15 cellular contexts compared by ENCODE assay signal in the genomic region with DNA sequence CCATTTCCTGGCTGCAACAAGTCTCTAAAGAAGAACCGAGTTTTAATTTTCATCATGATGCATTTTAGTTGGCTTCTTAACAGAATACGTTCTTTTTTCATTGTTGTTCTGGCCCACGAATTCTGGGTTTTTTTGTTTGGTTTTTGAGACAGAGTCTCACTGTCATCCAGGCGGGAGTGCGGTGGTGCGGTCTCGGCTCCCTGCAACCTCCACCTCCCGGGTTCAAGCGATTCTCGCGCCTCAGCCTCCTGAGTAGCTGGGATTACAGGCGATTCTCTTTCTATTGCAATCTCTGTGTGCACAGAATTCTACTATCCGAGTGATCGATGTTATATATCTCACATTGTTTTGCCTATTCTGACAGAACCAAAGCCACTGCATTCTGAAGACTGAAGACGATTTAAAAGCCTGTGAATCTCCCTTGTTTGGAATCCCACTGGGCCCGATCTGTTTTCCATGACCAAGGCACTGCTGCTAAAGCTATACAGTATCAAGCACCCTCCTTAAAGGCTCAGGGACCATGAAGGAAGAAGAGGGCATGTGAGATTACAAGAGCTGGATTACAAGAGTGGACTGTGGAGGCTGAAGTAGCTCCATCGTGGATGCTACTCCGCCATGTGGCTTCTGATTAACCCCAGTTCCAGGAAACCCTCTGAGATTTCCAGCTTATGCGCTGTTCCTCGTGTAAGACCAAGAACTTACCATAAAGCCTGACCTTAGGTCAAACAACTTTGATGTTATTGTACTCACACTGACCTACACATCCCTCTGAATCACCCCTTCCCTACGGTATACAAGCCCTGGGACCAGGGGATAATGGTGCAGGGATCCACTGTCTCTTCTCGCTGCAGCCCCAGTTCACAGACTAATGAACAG. TPM values are rescaled to one million over a fixed set of nuclear protein-coding genes. Genes with fewer than 3 reads are reported as not detected.
A peak's percentile ranks its signal among the peaks of the same experiment; 100 is the strongest.
DNase-seq lines count a peak whose midpoint lies in the region; ATAC-seq, FAIRE-seq and TF ChIP-seq lines count a peak whose summit lies in the region.
"Had no signal": no experiment of that assay in that cellular context is flagged by ENCODE, and none has a peak within 500 bp of the region (broad histone marks: within the 10 kb centered on the region; RNA-seq: fewer than 3 reads in every experiment).

No MANE protein-coding gene starts in this region.

- no peak for ATAC-seq in HepG2
- ATAC-seq in GM18861 (IDR thresholded peaks at IDR 0.05; ENCODE audit: unreplicated experiment) = no peak

- 87% methylated on average over 22 of the region's 22 CpGs for WGBS in HepG2 (ENCODE audit: low lambda C conversion rate)
- WGBS in testis, 2 donors = 86 to 93% methylated on average over 21 to 22 of the region's 22 CpGs

- CTCF ChIA-PET in HepG2 (lab: Yijun Ruan, JAX; ENCODE audit: low intra/inter-chr PET ratio, low total read pairs) = no interaction called here

- peaks cover 5% of the 10 kb centered on the region for H3K79me2 ChIP-seq in HepG2 (ENCODE audit: insufficient read depth, low read length)

- peaks cover 2% of the 10 kb centered on the region for H3K27me3 Mint-ChIP-seq in activated T-helper 1 cell treated with anti-CD3 and anti-CD28 coated beads, Interleukin-12 subunit alpha, Interleukin-12 subunit beta, Interleukin-2, Interleukin-4 antibody, amounts not matched to agents 30 ng/mL and 10 ng/mL and 1 ng/mL, durations not matched to agents 14 hours and 24 hours and 36 hours (ENCODE audit: insufficient read depth)
- H3K27me3 Mint-ChIP-seq: CD8-positive, alpha-beta memory T cell had no signal

- no peak overlapping the region for H3K4me3 Mint-ChIP-seq in activated T-helper 1 cell treated with anti-CD3 and anti-CD28 coated beads, Interleukin-12 subunit alpha, Interleukin-12 subunit beta, Interleukin-2, Interleukin-4 antibody, amounts not matched to agents 30 ng/mL and 10 ng/mL and 1 ng/mL, durations not matched to agents 14 hours and 24 hours and 36 hours

- no peaks in the 10 kb centered on the region for H3K9me3 Mint-ChIP-seq in activated T-helper 1 cell treated with anti-CD3 and anti-CD28 coated beads, Interleukin-12 subunit alpha, Interleukin-12 subunit beta, Interleukin-2, Interleukin-4 antibody, amounts not matched to agents 30 ng/mL and 10 ng/mL and 1 ng/mL, durations not matched to agents 14 hours and 24 hours and 36 hours
- H3K9me3 Mint-ChIP-seq: CD8-positive, alpha-beta memory T cell had no signal

- peak; percentile 43 for DNase-seq in MV-4-11 (lab: John Stamatoyannopoulos, UW)
- DNase-seq in amniotic epithelial cell (ENCODE audit: low read depth) = peak; percentile 34
- no peak for DNase-seq in HepG2 (ENCODE audit: low spot score)
- peak; percentile 8 for DNase-seq in testis
- no peak for DNase-seq in GOT3 (lab: John Stamatoyannopoulos, UW)
- no peak for DNase-seq in activated T-helper 1 cell treated with anti-CD3 and anti-CD28 coated beads, Interleukin-12 subunit alpha, Interleukin-12 subunit beta, Interleukin-2, Interleukin-4 antibody, amounts not matched to agents 30 ng/mL and 10 ng/mL and 1 ng/mL, durations not matched to agents 14 hours and 24 hours and 36 hours (ENCODE audit: low spot score)
- DNase-seq: BE2C; CD8-positive, alpha-beta memory T cell; Kasumi-1; NCI-H2029; NCI-H510A treated with DMSO at 0.1 percent for 48 hours; SHP77 treated with DMSO at 0.1 percent for 48 hours had no signal

- in situ Hi-C loops in HepG2 (cut with HindIII; ENCODE audit: extremely low pct_ligation_motif_present, low pct_unique_long_range_greater_than_20kb) = no loop called here

- no peak for FAIRE-seq in HepG2 (lab: Jason Lieb, UNC)
- FAIRE-seq: GM18507, H54 had no signal

- no peak overlapping the region for H3K9ac ChIP-seq in HepG2 (ENCODE audit: insufficient read depth, low read depth, low read length)

- TF ChIP-seq POLR2A in HepG2 (IDR thresholded peaks at IDR 0.05; ENCODE audit: insufficient read depth in 1 of 2, low read depth in 2 of 2, low read length in 2 of 2) (no peak), testis (IDR thresholded peaks at IDR 0.05) (no peak)

- H3K4me1 ChIP-seq in HepG2 (ENCODE audit: insufficient read depth, low read length) = peaks cover 24% of the 10 kb centered on the region
- H3K4me1 ChIP-seq in testis = peaks cover 6% of the 10 kb centered on the region
- H3K4me1 ChIP-seq: BE2C had no signal

- H3K27me3 ChIP-seq in HepG2 (ENCODE audit: control insufficient read depth in 1 of 2, insufficient read depth in 2 of 2, low read length in 2 of 2) (no peaks in the 10 kb centered on the region), testis (no peaks in the 10 kb centered on the region)
- H3K27me3 ChIP-seq: BE2C had no signal

- H3K4me3 ChIP-seq in HepG2 (replicated peaks in 1 of 3; ENCODE audit: insufficient read depth in 1 of 3, low read depth in 2 of 3, low read length in 3 of 3) (no peak overlapping the region), testis (no peak overlapping the region)

- no peaks in the 10 kb centered on the region for H4K20me1 ChIP-seq in HepG2 (ENCODE audit: insufficient read depth, low read length)

- BruUV-seq in HepG2 (replicated peaks; lab: Mats Ljungman, UMichigan) = no TSS peak

- TF ChIP-seq CTCF in HepG2 (CRISPR knock-in tag; IDR thresholded peaks at IDR 0.05) (no peak), testis (IDR thresholded peaks at IDR 0.05) (no peak)

- H3K36me3 Mint-ChIP-seq in activated T-helper 1 cell treated with anti-CD3 and anti-CD28 coated beads, Interleukin-12 subunit alpha, Interleukin-12 subunit beta, Interleukin-2, Interleukin-4 antibody, amounts not matched to agents 30 ng/mL and 10 ng/mL and 1 ng/mL, durations not matched to agents 14 hours and 24 hours and 36 hours (ENCODE audit: low read depth) = peaks cover 2% of the 10 kb centered on the region
- H3K36me3 Mint-ChIP-seq: CD8-positive, alpha-beta memory T cell had no signal

- H3K27ac Mint-ChIP-seq in activated T-helper 1 cell treated with anti-CD3 and anti-CD28 coated beads, Interleukin-12 subunit alpha, Interleukin-12 subunit beta, Interleukin-2, Interleukin-4 antibody, amounts not matched to agents 30 ng/mL and 10 ng/mL and 1 ng/mL, durations not matched to agents 14 hours and 24 hours and 36 hours = no peak overlapping the region

- no peaks in the 10 kb centered on the region for H3K9me3 ChIP-seq in HepG2 (ENCODE audit: low read length)
- no peaks in the 10 kb centered on the region for H3K9me3 ChIP-seq in testis
- H3K9me3 ChIP-seq: BE2C had no signal

- H2AFZ ChIP-seq in HepG2 (ENCODE audit: low read length) = no peak overlapping the region

- H3K27ac ChIP-seq in HepG2 (ENCODE audit: extremely low read length, insufficient read depth, low read length) = no peak overlapping the region
- no peak overlapping the region for H3K27ac ChIP-seq in testis

- peaks cover 0 to 4% of the 10 kb centered on the region in 2 experiments; a peak in 2 of 5 replicates for H3K36me3 ChIP-seq in HepG2 (replicated peaks in 1 of 2; ENCODE audit: control insufficient read depth in 1 of 2, insufficient read depth in 2 of 2, low read length in 2 of 2)
- no peaks in the 10 kb centered on the region for H3K36me3 ChIP-seq in testis (ENCODE audit: low read depth, missing control alignments)
- H3K36me3 ChIP-seq: BE2C had no signal

- H3K4me1 Mint-ChIP-seq in activated T-helper 1 cell treated with anti-CD3 and anti-CD28 coated beads, Interleukin-12 subunit alpha, Interleukin-12 subunit beta, Interleukin-2, Interleukin-4 antibody, amounts not matched to agents 30 ng/mL and 10 ng/mL and 1 ng/mL, durations not matched to agents 14 hours and 24 hours and 36 hours (ENCODE audit: low read depth) = peaks cover 8% of the 10 kb centered on the region

- no peak overlapping the region for H3K4me2 ChIP-seq in HepG2 (ENCODE audit: low read depth, low read length)

- POLR2A ChIA-PET in HepG2 (lab: Yijun Ruan, JAX) = no interaction called here

- no peak for TF ChIP-seq RAD21 in HepG2 (CRISPR knock-in tag; IDR thresholded peaks at IDR 0.05)

- TF ChIP-seq EP300 in HepG2 (IDR thresholded peaks at IDR 0.05; ENCODE audit: low read depth in 2 of 2, low read length in 2 of 2) = no peak
- TF ChIP-seq EP300 in HepG2 (CRISPR knock-in tag; IDR thresholded peaks at IDR 0.05; ENCODE audit: borderline replicate concordance) = no peak

- intact Hi-C loops in HepG2 (cut with micrococcal nuclease; ENCODE audit: unreplicated experiment) = no loop called here
- intact Hi-C loops in testis (cut with DNase I; ENCODE audit: low total_unique reads) = no loop called here
- intact Hi-C loops in activated T-helper 1 cell treated with anti-CD3 and anti-CD28 coated beads, Interleukin-12 subunit alpha, Interleukin-12 subunit beta, Interleukin-2, Interleukin-4 antibody, amounts not matched to agents 30 ng/mL and 10 ng/mL and 1 ng/mL, durations not matched to agents 14 hours and 24 hours and 36 hours (cut with micrococcal nuclease) = no loop called here

RNA-seq across cellular contexts. Expression of a gene that starts 44.3 kb away (rescaled TPM):
- 9.6 and 11.2 TPM in 2 replicates for total RNA-seq in HepG2 (2016; rRNA removed; fragmentation: Illumina TruSeq; extraction: Trizol)
- total RNA-seq in HepG2 (2016; cell fraction: cytosol; rRNA removed; fragmentation: Illumina TruSeq; extraction: Trizol; ENCODE audit: low read depth) = 6.9 and 7.1 TPM in 2 replicates
- total RNA-seq in HepG2 (2016; cell fraction: insoluble cytoplasmic fraction; rRNA removed; fragmentation: Illumina TruSeq; extraction: Trizol) = 7.0 and 12.1 TPM in 2 replicates
- 4.4 and 4.6 TPM in 2 replicates for total RNA-seq in HepG2 (2016; cell fraction: membrane; rRNA removed; fragmentation: Illumina TruSeq; extraction: Trizol)
- 15.9 and 17.5 TPM in 2 replicates for total RNA-seq in HepG2 (2016; cell fraction: nucleus; rRNA removed; fragmentation: Illumina TruSeq; extraction: Trizol)
- polyA plus RNA-seq in HepG2 (2011; rRNA removed) = 13.6 and 13.9 TPM in 2 replicates
- 15.9 and 17.7 TPM in 2 replicates for polyA plus RNA-seq in HepG2 (2011; cell fraction: cytosol; rRNA removed)
- polyA plus RNA-seq in HepG2 (2011; cell fraction: nucleus; rRNA removed) = 26.9 and 30.6 TPM in 2 replicates
- polyA plus RNA-seq in HepG2 (2012) = 15.9 and 19.6 TPM in 2 replicates
- 0.63 and 1.1 TPM in 2 replicates for polyA plus RNA-seq in HepG2 (2016; cell fraction: cytosol; fragmentation: Illumina TruSeq; extraction: Trizol; ENCODE audit: low read depth)
- polyA plus RNA-seq in HepG2 (2016; cell fraction: insoluble cytoplasmic fraction; fragmentation: Illumina TruSeq; extraction: Trizol; ENCODE audit: low read depth) = 5.6 and 8.0 TPM in 2 replicates
- polyA plus RNA-seq in HepG2 (2016; cell fraction: membrane; fragmentation: Illumina TruSeq; extraction: Trizol; ENCODE audit: low read depth) = 2.0 and 2.1 TPM in 2 replicates
- polyA plus RNA-seq in HepG2 (2016; cell fraction: nucleus; fragmentation: Illumina TruSeq; extraction: Trizol; ENCODE audit: insufficient read depth, low read depth) = 16.3 and 17.4 TPM in 2 replicates
- 21.8 and 108 TPM in 2 replicates for polyA minus RNA-seq in HepG2 (2011; rRNA and poly(A)+ RNA removed; ENCODE audit: low replicate concordance)
- 53.6 and 62.1 TPM in 2 replicates for polyA minus RNA-seq in HepG2 (2011; cell fraction: cytosol; rRNA and poly(A)+ RNA removed)
- polyA minus RNA-seq in HepG2 (2011; cell fraction: nucleus; rRNA and poly(A)+ RNA removed) = 33.7 and 36.4 TPM in 2 replicates
- total RNA-seq in testis = 10 to 100 TPM; 52.8 to 77.2 TPM
- polyA plus RNA-seq in testis (ENCODE audit: insufficient read depth, low read depth, low replicate concordance) = 19.0 TPM
- total RNA-seq in activated T-helper 1 cell treated with anti-CD3 and anti-CD28 coated beads, Interleukin-12 subunit alpha, Interleukin-12 subunit beta, Interleukin-2, Interleukin-4 antibody, amounts not matched to agents 30 ng/mL and 10 ng/mL and 1 ng/mL, durations not matched to agents 14 hours and 24 hours and 36 hours = 9.4 and 9.7 TPM in 2 replicates

Comparison
In these comparisons a context has a peak if more than half of its experiments do, and no peak if none do; other contexts are left out.
1. DNase-seq: peak in MV-4-11 (single experiment), amniotic epithelial cell (single experiment) and testis (single experiment); none in HepG2 (single experiment), GOT3 (single experiment) and activated T-helper 1 cell treated with anti-CD3 and anti-CD28 coated beads, Interleukin-12 subunit alpha, Interleukin-12 subunit beta, Interleukin-2, Interleukin-4 antibody, amounts not matched to agents 30 ng/mL and 10 ng/mL and 1 ng/mL, durations not matched to agents 14 hours and 24 hours and 36 hours (single experiment).